ENCODE assay signal across 21 cellular contexts in the genomic region with DNA sequence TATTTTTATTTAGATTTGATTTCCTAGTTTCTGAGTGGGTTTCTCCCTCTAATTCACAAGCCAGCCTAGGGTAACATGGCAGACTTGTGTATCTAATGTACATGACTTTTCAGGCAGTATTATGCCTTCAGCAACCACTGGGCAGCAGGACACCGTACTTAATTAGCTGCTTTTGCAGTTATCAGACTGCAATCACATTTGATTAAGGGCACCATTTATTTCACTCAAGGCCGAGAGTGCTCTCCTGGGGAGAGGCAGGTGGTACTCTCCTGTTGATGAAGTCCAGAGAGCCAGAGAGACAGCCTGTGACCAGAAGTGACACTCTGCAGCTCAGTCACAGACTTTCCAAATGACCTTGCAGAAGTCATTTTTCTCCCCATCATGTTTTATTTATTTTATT. TPM values are rescaled to one million over a fixed set of nuclear protein-coding genes. Genes with fewer than 3 reads are reported as not detected.
"Had no signal": no experiment of that assay in that cellular context is flagged by ENCODE, and none has a peak within 500 bp of the region (broad histone marks: within the 10 kb centered on the region; RNA-seq: fewer than 3 reads in every experiment).

No MANE protein-coding gene starts in this region.

- H3K36me3 ChIP-seq: ascending aorta, colonic mucosa, transverse colon had no signal

- H3K4me1 ChIP-seq: ascending aorta, colonic mucosa, foreskin keratinocyte, transverse colon had no signal

- H3K27me3 ChIP-seq: ascending aorta, colonic mucosa, foreskin keratinocyte, transverse colon had no signal

- DNase-seq: activated CD4-positive, alpha-beta T cell treated with anti-CD3 and anti-CD28 coated beads, Interleukin-2, amount 50 U/mL, for 1 hour; activated CD4-positive, CD25-positive, alpha-beta regulatory T cell treated with anti-CD3 and anti-CD28 coated beads, Interleukin-2, amount 50 U/mL, for 72 hours; activated CD8-positive, alpha-beta memory T cell treated with anti-CD3 and anti-CD28 coated beads for 24 hours; activated CD8-positive, alpha-beta memory T cell treated with anti-CD3 and anti-CD28 coated beads, Interleukin-2, amount 50 U/mL, for 48 hours; activated effector memory CD4-positive, alpha-beta T cell treated with Interleukin-2 at 50 U/mL for 16 hours; activated naive CD4-positive, alpha-beta T cell treated with anti-CD3 and anti-CD28 coated beads, Interleukin-2, amount 50 U/mL, for 16 hours; activated T-cell treated with anti-CD3 and anti-CD28 coated beads, Interleukin-2, amount 50 U/mL, for 48 hours; colonic mucosa; foreskin keratinocyte; kidney glomerular epithelial cell; mesenchymal stem cell; mucosa of descending colon; naive B cell; right cardiac atrium; stimulated activated naive CD8-positive, alpha-beta T cell treated with anti-CD3 and anti-CD28 coated beads, Interleukin-15, Interleukin-2, amounts not matched to agents 100 U/mL and 50 U/mL, for 24 hours; substantia nigra; T-helper 9 cell; transverse colon had no signal

- ATAC-seq: foreskin keratinocyte; mucosa of descending colon; right cardiac atrium; stimulated activated naive CD8-positive, alpha-beta T cell treated with anti-CD3 and anti-CD28 coated beads, Interleukin-15, Interleukin-2, amounts not matched to agents 100 U/mL and 50 U/mL, for 24 hours had no signal

- H3K4me3 ChIP-seq: ascending aorta, colonic mucosa, mucosa of descending colon, skin epidermis, transverse colon had no signal

- H3K27ac ChIP-seq: ascending aorta, colonic mucosa, foreskin keratinocyte, skin epidermis, transverse colon had no signal

- H3K9me3 ChIP-seq: ascending aorta, colonic mucosa, mucosa of descending colon, transverse colon had no signal

RNA-seq across cellular contexts. Expression of gene CYYR1, which starts 18.7 kb away (rescaled TPM):
- polyA plus RNA-seq: fibroblast of lung had no signal
